In the genomic region with DNA sequence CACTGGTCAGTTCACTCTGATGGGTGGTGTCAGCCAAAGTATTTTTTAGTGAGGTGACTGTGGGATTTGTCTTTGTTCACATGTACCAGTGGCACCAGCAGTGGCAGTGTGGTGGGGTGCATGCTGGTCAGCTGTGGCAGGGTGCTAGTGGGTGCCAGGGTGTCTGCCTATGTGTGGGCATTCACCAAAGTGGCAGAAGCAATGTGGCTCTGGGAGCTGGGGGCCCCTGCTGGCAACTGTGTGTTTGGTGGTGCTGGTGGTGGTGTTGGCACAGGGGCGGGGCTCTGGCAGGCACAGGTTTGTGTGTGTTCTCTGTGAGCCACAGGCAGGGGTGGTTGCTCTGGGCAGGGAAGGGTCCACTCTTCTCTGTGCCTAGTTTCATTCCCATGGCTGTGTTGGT, we compare ENCODE assay signal across 1 cellular context.
TF ChIP-seq lines count a peak whose summit lies in the region.

No MANE protein-coding gene starts in this region.

TF ChIP-seq in HCT116, 20 proteins besides CTCF, POLR2A, EP300 and RAD21 (continued from another document):
- TF ChIP-seq EGR1 (IDR thresholded peaks at IDR 0.05; ENCODE audit: low read depth), result no peak
- no peak for TF ChIP-seq YY1 (IDR thresholded peaks at IDR 0.05; ENCODE audit: extremely low read depth, insufficient replicate concordance, low read depth, low read length)
- no peak for TF ChIP-seq FOSL1 (IDR thresholded peaks at IDR 0.05; ENCODE audit: low read depth)
- TF ChIP-seq, protein P1, sequence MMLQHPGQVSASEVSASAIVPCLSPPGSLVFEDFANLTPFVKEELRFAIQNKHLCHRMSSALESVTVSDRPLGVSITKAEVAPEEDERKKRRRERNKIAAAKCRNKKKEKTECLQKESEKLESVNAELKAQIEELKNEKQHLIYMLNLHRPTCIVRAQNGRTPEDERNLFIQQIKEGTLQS (IDR thresholded peaks at IDR 0.05), result no peak
TF ChIP-seq in HCT116: peak in this region for 0.
